In the genomic region with DNA sequence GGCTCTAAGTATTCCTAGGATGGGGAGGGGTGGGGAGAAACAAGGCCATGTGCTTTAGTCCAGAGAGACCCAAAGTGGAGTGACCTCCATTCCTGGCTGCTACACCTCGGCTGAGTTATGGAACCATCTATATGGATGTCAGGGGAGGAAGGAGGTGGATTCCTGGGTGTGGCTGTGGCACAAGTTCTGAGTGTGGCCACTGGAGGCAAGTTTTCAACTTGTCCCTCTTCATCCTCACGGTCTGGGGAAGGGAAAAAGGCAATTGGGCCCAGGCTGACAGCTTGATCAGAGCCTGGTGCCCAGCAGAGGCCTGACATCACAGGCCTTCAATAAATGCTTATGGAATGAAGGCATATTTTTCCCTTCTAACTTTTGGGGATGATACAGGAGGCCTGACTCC, we compare ENCODE assay signal across 10 cellular contexts. TPM values are rescaled to one million over a fixed set of nuclear protein-coding genes. Genes with fewer than 3 reads are reported as not detected.
A peak's percentile ranks its signal among the peaks of the same experiment; 100 is the strongest.
DNase-seq lines count a peak whose midpoint lies in the region; ATAC-seq lines count a peak whose summit lies in the region.
"Had no signal": no experiment of that assay in that cellular context is flagged by ENCODE, and none has a peak within 500 bp of the region (broad histone marks: within the 10 kb centered on the region; RNA-seq: fewer than 3 reads in every experiment).

No MANE protein-coding gene starts in this region.

- no peaks in the 10 kb centered on the region for H3K9me3 Mint-ChIP-seq in T-helper 2 cell treated with Interferon-gamma antibody and Interleukin-4, amounts not matched to agents 5 μg/mL and 100 μg/mL, for 36 hours
- H3K9me3 Mint-ChIP-seq in stimulated activated effector memory CD8-positive, alpha-beta T cell treated with anti-CD3 and anti-CD28 coated beads, Interleukin-12 subunit alpha, Interleukin-12 subunit beta, amount 100 ng/mL, for 72 hours: no peaks in the 10 kb centered on the region

- H3K79me1 ChIP-seq in neuronal stem cell (ENCODE audit: low read depth, low read length): no peaks in the 10 kb centered on the region

- peaks cover 43% of the 10 kb centered on the region for H3K4me1 Mint-ChIP-seq in T-helper 2 cell treated with Interferon-gamma antibody and Interleukin-4, amounts not matched to agents 5 μg/mL and 100 μg/mL, for 36 hours (ENCODE audit: low read depth)
- H3K4me1 Mint-ChIP-seq in stimulated activated effector memory CD8-positive, alpha-beta T cell treated with anti-CD3 and anti-CD28 coated beads, Interleukin-12 subunit alpha, Interleukin-12 subunit beta, amount 100 ng/mL, for 72 hours: peaks cover 42% of the 10 kb centered on the region

- no peaks in the 10 kb centered on the region for H3K36me3 ChIP-seq in neuronal stem cell (replicated peaks in 1 of 2; ENCODE audit: control insufficient read depth in 2 of 2, insufficient read depth in 2 of 2, low read length in 2 of 2)

- WGBS in neuronal stem cell (ENCODE audit: extremely low coverage in 2 of 2, insufficient read length in 2 of 2, insufficient replicate concordance in 1 of 2), 2 donors: no CpG with 5 or more reads among the region's 2 CpGs

- DNase-seq in T-helper 2 cell treated with Interferon-gamma antibody and Interleukin-4, amounts not matched to agents 5 μg/mL and 100 μg/mL, for 36 hours (ENCODE audit: low spot score): no peak
- DNase-seq in T-helper 2 cell: no peak
- peak; percentile 55 for DNase-seq in RKO (ENCODE audit: low spot score)
- no peak for DNase-seq in epithelial cell of prostate (ENCODE audit: low read depth, low spot score)
- DNase-seq in stimulated activated effector memory CD8-positive, alpha-beta T cell treated with anti-CD3 and anti-CD28 coated beads, Interleukin-12 subunit alpha, Interleukin-12 subunit beta, amount 100 ng/mL, for 72 hours (ENCODE audit: low spot score in 2 of 2): no peak
- no peak for DNase-seq in neuronal stem cell (ENCODE audit: low spot score)
- no peak for DNase-seq in NCI-H1694 (lab: John Stamatoyannopoulos, UW)
- DNase-seq: aorta, NCI-H1048 had no signal

- H2AK5ac ChIP-seq in neuronal stem cell (ENCODE audit: low read depth, low read length): no peak overlapping the region

- no peak overlapping the region for H3K4me3 ChIP-seq in neuronal stem cell (ENCODE audit: low read length in 2 of 2)

- H3K27me3 Mint-ChIP-seq in T-helper 2 cell treated with Interferon-gamma antibody and Interleukin-4, amounts not matched to agents 5 μg/mL and 100 μg/mL, for 36 hours (ENCODE audit: low read depth): no peaks in the 10 kb centered on the region

- H3K14ac ChIP-seq in neuronal stem cell (ENCODE audit: low read length): no peak overlapping the region

- no peak overlapping the region for H2AFZ ChIP-seq in neuronal stem cell (ENCODE audit: low read length)

- peak overlapping the region; percentile 97 for H3K4me3 Mint-ChIP-seq in T-helper 2 cell treated with Interferon-gamma antibody and Interleukin-4, amounts not matched to agents 5 μg/mL and 100 μg/mL, for 36 hours
- peak overlapping the region; percentile 89 for H3K4me3 Mint-ChIP-seq in stimulated activated effector memory CD8-positive, alpha-beta T cell treated with anti-CD3 and anti-CD28 coated beads, Interleukin-12 subunit alpha, Interleukin-12 subunit beta, amount 100 ng/mL, for 72 hours

- no peak overlapping the region for H3K4me2 ChIP-seq in neuronal stem cell (ENCODE audit: insufficient read depth, low read length, poor library complexity, severe bottlenecking)

- H3K18ac ChIP-seq in neuronal stem cell (ENCODE audit: low read length): no peak overlapping the region

- ATAC-seq in stimulated activated effector memory CD8-positive, alpha-beta T cell treated with anti-CD3 and anti-CD28 coated beads, Interleukin-12 subunit alpha, Interleukin-12 subunit beta, amount 100 ng/mL, for 72 hours: no peak
- ATAC-seq in HG03442 (IDR thresholded peaks at IDR 0.05; ENCODE audit: unreplicated experiment): no peak

- H4K91ac ChIP-seq in neuronal stem cell (ENCODE audit: low read depth, low read length, poor library complexity): no peak overlapping the region

- H3K27ac ChIP-seq in epithelial cell of prostate (peak overlapping the region; percentile 97), neuronal stem cell (replicated peaks; ENCODE audit: low read length) (no peak overlapping the region)

- peaks cover 5 to 6% of the 10 kb centered on the region in 2 donors for H3K4me1 ChIP-seq in neuronal stem cell (ENCODE audit: control insufficient read depth in 2 of 2, insufficient read depth in 1 of 2, low read depth in 1 of 2, low read length in 2 of 2)

- no peak overlapping the region for H4K8ac ChIP-seq in neuronal stem cell (ENCODE audit: low read depth, low read length)

- no peaks in the 10 kb centered on the region for H3K9me3 ChIP-seq in neuronal stem cell (replicated peaks in 1 of 2; ENCODE audit: control insufficient read depth in 2 of 2, insufficient read depth in 1 of 2, low read depth in 1 of 2, low read length in 2 of 2)

- H3K27ac Mint-ChIP-seq in T-helper 2 cell treated with Interferon-gamma antibody and Interleukin-4, amounts not matched to agents 5 μg/mL and 100 μg/mL, for 36 hours: no peak overlapping the region
- H3K27ac Mint-ChIP-seq in stimulated activated effector memory CD8-positive, alpha-beta T cell treated with anti-CD3 and anti-CD28 coated beads, Interleukin-12 subunit alpha, Interleukin-12 subunit beta, amount 100 ng/mL, for 72 hours: peak overlapping the region; percentile 94

- no peak overlapping the region for H2BK120ac ChIP-seq in neuronal stem cell (ENCODE audit: low read depth, low read length)

- H3K9ac ChIP-seq in neuronal stem cell (ENCODE audit: low read depth, low read length, poor library complexity): no peak overlapping the region

- H3K36me3 Mint-ChIP-seq in T-helper 2 cell treated with Interferon-gamma antibody and Interleukin-4, amounts not matched to agents 5 μg/mL and 100 μg/mL, for 36 hours (ENCODE audit: low read depth): peaks cover 11% of the 10 kb centered on the region
- peaks cover 15% of the 10 kb centered on the region for H3K36me3 Mint-ChIP-seq in stimulated activated effector memory CD8-positive, alpha-beta T cell treated with anti-CD3 and anti-CD28 coated beads, Interleukin-12 subunit alpha, Interleukin-12 subunit beta, amount 100 ng/mL, for 72 hours

- H2BK15ac ChIP-seq in neuronal stem cell (ENCODE audit: low read length): no peak overlapping the region

- H3K27me3 ChIP-seq in neuronal stem cell (ENCODE audit: control insufficient read depth in 3 of 3, insufficient read depth in 3 of 3, low read depth in 1 of 3, low read length in 3 of 3): peaks cover 6 to 45% (median 27%) of the 10 kb centered on the region in 3 experiments

- H2BK12ac ChIP-seq in neuronal stem cell (ENCODE audit: low read length): no peak overlapping the region

- H3K23ac ChIP-seq in neuronal stem cell (ENCODE audit: low read depth, low read length, poor library complexity): no peak overlapping the region

- no peak overlapping the region for H2BK5ac ChIP-seq in neuronal stem cell (ENCODE audit: low read length)

- no peak overlapping the region for H3K4ac ChIP-seq in neuronal stem cell (ENCODE audit: low read length)

RNA-seq across cellular contexts. Expression of a gene that starts 2.0 kb away (rescaled TPM):
- polyA plus RNA-seq in neuronal stem cell (2013, experiment 1 of 2): 1.4 TPM
- 1.4 TPM for polyA plus RNA-seq in neuronal stem cell (2013, experiment 2 of 2)

RNA-seq across cellular contexts. Expression of a gene that starts 39.1 kb away (rescaled TPM):
- polyA plus RNA-seq in neuronal stem cell (2013, experiment 1 of 2): 14.5 TPM
- polyA plus RNA-seq in neuronal stem cell (2013, experiment 2 of 2): 14.1 TPM
